In genomic region chr18:36129300-36130038, GRCh38 we compare ENCODE assay signal across 8 cellular contexts. TPM values are rescaled to one million over a fixed set of nuclear protein-coding genes. Genes with fewer than 3 reads are reported as not detected.
DNase-seq lines count a peak whose midpoint lies in the region; ATAC-seq lines count a peak whose summit lies in the region.

Gene ELP2 (plus strand): TSS chr18:36129899. CDS start chr18:36129934, 35 bp downstream.
Gene SLC39A6 (minus strand): TSS chr18:36129340. CDS start chr18:36127007, 2,333 bp downstream.

- ATAC-seq in GM21390 (IDR thresholded peaks at IDR 0.05; ENCODE audit: unreplicated experiment) = peak; percentile 91
- peak; percentile 87 for ATAC-seq in effector memory CD8-positive, alpha-beta T cell (replicated peaks)
- peak; percentile 85 for ATAC-seq in memory B cell (ENCODE audit: low read depth)

- H3K27ac Mint-ChIP-seq in effector memory CD8-positive, alpha-beta T cell = peak within 1 kb of the TSS; percentile 97 to 99
- peak within 1 kb of the TSS; percentile 97 for H3K27ac Mint-ChIP-seq in memory B cell

- H3K4me3 Mint-ChIP-seq in effector memory CD8-positive, alpha-beta T cell = peak within 1 kb of the TSS; percentile 96 to 98
- H3K4me3 Mint-ChIP-seq in memory B cell = peak within 1 kb of the TSS; percentile 97

- H3K9me3 Mint-ChIP-seq in effector memory CD8-positive, alpha-beta T cell = no peaks in the 10 kb centered on the region
- no peaks in the 10 kb centered on the region for H3K9me3 Mint-ChIP-seq in memory B cell

- DNase-seq in Caki2 (ENCODE audit: low read depth) (peak; percentile 88), HUDEP-2 (lab: John Stamatoyannopoulos, UW; ENCODE audit: unreplicated experiment in 76 of 76) (peak; percentile 14 to 98 (median 90)), NOMO-1 treated with dmso at 0.1 percent for 144 hours (lab: John Stamatoyannopoulos, UW; ENCODE audit: unreplicated experiment) (peak; percentile 94), memory B cell (ENCODE audit: low spot score in 2 of 2) (peak; percentile 94 to 97)
- DNase-seq in activated CD8-positive, alpha-beta memory T cell treated with anti-CD3 and anti-CD28 coated beads for 48 hours (ENCODE audit: low read depth in 2 of 3, low spot score in 2 of 3) = peak; percentile 81 to 91 (median 84)
- peak; percentile 96 to 97 (median 96) for DNase-seq in effector memory CD8-positive, alpha-beta T cell
- peak; percentile 95 for DNase-seq in stimulated activated CD8-positive, alpha-beta memory T cell treated with anti-CD3 and anti-CD28 coated beads, Interleukin-12 subunit alpha, Interleukin-12 subunit beta, amount 100 ng/mL, for 1 hour (ENCODE audit: low read depth)

- H3K27me3 Mint-ChIP-seq in effector memory CD8-positive, alpha-beta T cell = no peaks in the 10 kb centered on the region
- no peaks in the 10 kb centered on the region for H3K27me3 Mint-ChIP-seq in memory B cell

- H3K36me3 Mint-ChIP-seq in effector memory CD8-positive, alpha-beta T cell (ENCODE audit: insufficient read depth) = peaks cover 29% of the 10 kb centered on the region
- H3K36me3 Mint-ChIP-seq in memory B cell = peaks cover 8% of the 10 kb centered on the region

- peaks cover 36 to 59% of the 10 kb centered on the region in 2 donors for H3K4me1 Mint-ChIP-seq in effector memory CD8-positive, alpha-beta T cell (ENCODE audit: low read depth in 2 of 2)
- peaks cover 36% of the 10 kb centered on the region for H3K4me1 Mint-ChIP-seq in memory B cell

- in situ Hi-C loops in Caki2 (cut with HindIII; ENCODE audit: low pct_unique_long_range_greater_than_20kb, low sequenced_read_pairs) = no loop called here

RNA-seq across cellular contexts. Expression of gene ELP2, which starts in this region (rescaled TPM):
- total RNA-seq in Caki2 (2014; rRNA removed; shearing (Covaris generic); ENCODE audit: low replicate concordance) = 64.6 and 91.0 TPM in 2 replicates

RNA-seq across cellular contexts. Expression of gene SLC39A6, which starts in this region (rescaled TPM):
- 36.7 and 37.0 TPM in 2 replicates for total RNA-seq in Caki2 (2014; rRNA removed; shearing (Covaris generic); ENCODE audit: low replicate concordance)

Comparison
In these comparisons a context has a peak if more than half of its experiments do, and no peak if none do; other contexts are left out.
1. Peak in every context shown above with its lines: DNase-seq and ATAC-seq.